In genomic region chr2:175181877-175182308, GRCh38 we compare ENCODE assay signal across 9 cellular contexts. TPM values are rescaled to one million over a fixed set of nuclear protein-coding genes. Genes with fewer than 3 reads are reported as not detected.
DNase-seq lines count a peak whose midpoint lies in the region; ATAC-seq, FAIRE-seq and TF ChIP-seq lines count a peak whose summit lies in the region.
"Had no signal": no experiment of that assay in that cellular context is flagged by ENCODE, and none has a peak within 500 bp of the region (broad histone marks: within the 10 kb centered on the region; RNA-seq: fewer than 3 reads in every experiment).

No MANE protein-coding gene starts in this region.

- no peak for TF ChIP-seq RAD21 in HCT116 (IDR thresholded peaks at IDR 0.05; ENCODE audit: low read depth)

- H3K27me3 ChIP-seq in HCT116 (ENCODE audit: insufficient read depth, low read length), result no peaks in the 10 kb centered on the region
- no peaks in the 10 kb centered on the region for H3K27me3 ChIP-seq in gastroesophageal sphincter
- H3K27me3 ChIP-seq in smooth muscle cell (ENCODE audit: low read depth), result no peaks in the 10 kb centered on the region
- H3K27me3 ChIP-seq: foreskin keratinocyte had no signal

- TF ChIP-seq POLR2A in HCT116 (IDR thresholded peaks at IDR 0.05; ENCODE audit: borderline replicate concordance, extremely low read depth, insufficient read depth, insufficient read length) (no peak), gastroesophageal sphincter (IDR thresholded peaks at IDR 0.05) (no peak)

- intact Hi-C loops in HCT116 (cut with micrococcal nuclease), result no loop called here

- BruUV-seq in HCT116 (replicated peaks; lab: Mats Ljungman, UMichigan), result TSS peak; percentile 87

- no peaks in the 10 kb centered on the region for H3K9me3 ChIP-seq in HCT116 (ENCODE audit: control insufficient read depth in 1 of 2, insufficient read depth in 1 of 2, low read depth in 1 of 2, low read length in 2 of 2)
- H3K9me3 ChIP-seq in T-helper 17 cell (ENCODE audit: control insufficient read depth, low read length, poor library complexity, severe bottlenecking), result no peaks in the 10 kb centered on the region
- H3K9me3 ChIP-seq in gastroesophageal sphincter, result no peaks in the 10 kb centered on the region
- no peaks in the 10 kb centered on the region for H3K9me3 ChIP-seq in smooth muscle cell (replicated peaks; ENCODE audit: low read depth)

- peaks cover 15% of the 10 kb centered on the region for H3K4me1 Mint-ChIP-seq in T-helper 17 cell

- RAD21 ChIA-PET in HCT116 (lab: Charles Lee; ENCODE audit: low non-redundant PET in 1 of 2, low total read pairs in 2 of 2, uncharacterized antibody in 2 of 2, unreplicated experiment in 2 of 2), result no interaction called here

- no peaks in the 10 kb centered on the region for H3K36me3 Mint-ChIP-seq in T-helper 17 cell (ENCODE audit: low read depth)

- peak overlapping the region; percentile 71 for H3K27ac ChIP-seq in HCT116 (ENCODE audit: low read depth, low read length)
- peak overlapping the region; percentile 48 to 91 (median 88) for H3K27ac ChIP-seq in gastroesophageal sphincter
- H3K27ac ChIP-seq in smooth muscle cell (ENCODE audit: low read depth), result peak overlapping the region; percentile 59

- FAIRE-seq in HTR-8/SVneo (lab: Jason Lieb, UNC), result no peak

- POLR2A ChIA-PET in HCT116 (lab: Charles Lee), result no interaction called here

- peak overlapping the region; percentile 93 for H3K9ac ChIP-seq in HCT116 (ENCODE audit: low read length)
- no peak overlapping the region for H3K9ac ChIP-seq in smooth muscle cell (ENCODE audit: low read depth)

- CTCF ChIA-PET in HCT116 (lab: Charles Lee), result no interaction called here

- no peak for DNase-seq in HCT116 (ENCODE audit: low read depth, low spot score)
- no peak for DNase-seq in T-helper 17 cell
- no peak for DNase-seq in smooth muscle cell (lab: John Stamatoyannopoulos, UW; ENCODE audit: unreplicated experiment)
- DNase-seq in HTR-8/SVneo (ENCODE audit: insufficient read length, low spot score), result no peak
- no peak for DNase-seq in SIG-M5 (lab: John Stamatoyannopoulos, UW)
- DNase-seq in HPDE6-E6E7 (ENCODE audit: extremely low spot score), result no peak
- no peak for DNase-seq in NCI-H1092 (lab: John Stamatoyannopoulos, UW)

- H3K27ac Mint-ChIP-seq in T-helper 17 cell, result peak overlapping the region; percentile 53

- 45 to 69% methylated on average over 3 to 4 of the region's 5 CpGs for WGBS in gastroesophageal sphincter (ENCODE audit: low coverage in 1 of 2), 2 donors
- 53% methylated on average over 5 of the region's 5 CpGs for WGBS in smooth muscle cell (ENCODE audit: low lambda C conversion rate)

- no peak for TF ChIP-seq EP300 in gastroesophageal sphincter (IDR thresholded peaks at IDR 0.05)

- ATAC-seq in HCT116 (peak; percentile 12; the same call in 1 of the 2 replicates), T-helper 17 cell (no peak), gastroesophageal sphincter (no peak)

- H3K79me2 ChIP-seq in HCT116 (ENCODE audit: insufficient read depth, low read length) (peaks cover 48% of the 10 kb centered on the region), smooth muscle cell (ENCODE audit: low read depth) (peaks cover 30% of the 10 kb centered on the region)

- no peaks in the 10 kb centered on the region for H3K9me2 ChIP-seq in HCT116 (ENCODE audit: insufficient read depth)

- no peak for TF ChIP-seq CTCF in HCT116 (IDR thresholded peaks at IDR 0.05 in 2 of 3, conservative IDR thresholded peaks at IDR 0.05 in 1 of 3; ENCODE audit: borderline replicate concordance in 1 of 3, insufficient read depth in 1 of 3, low read depth in 2 of 3, low read length in 2 of 3)
- TF ChIP-seq CTCF in gastroesophageal sphincter (IDR thresholded peaks at IDR 0.05), result no peak
- TF ChIP-seq CTCF in smooth muscle cell (IDR thresholded peaks at IDR 0.05; ENCODE audit: borderline replicate concordance, insufficient read depth, poor library complexity, severe bottlenecking), result no peak

- H3K4me1 ChIP-seq in HCT116 (ENCODE audit: control insufficient read depth in 1 of 2, insufficient read depth in 2 of 2, low read length in 2 of 2) (peaks cover 4 to 13% of the 10 kb centered on the region in 2 experiments; a peak in 3 of 4 replicates), gastroesophageal sphincter (peaks cover 0 to 42% (median 8%) of the 10 kb centered on the region in 3 donors), smooth muscle cell (ENCODE audit: low read depth) (peaks cover 11% of the 10 kb centered on the region)

- H3K4me3 Mint-ChIP-seq in T-helper 17 cell, result peak overlapping the region; percentile 96

- H4K20me1 ChIP-seq in HCT116 (ENCODE audit: insufficient read depth), result peaks cover 18% of the 10 kb centered on the region; the same call in 1 of the 2 replicates
- peaks cover 35% of the 10 kb centered on the region for H4K20me1 ChIP-seq in smooth muscle cell (ENCODE audit: low read depth)

- H3K4me2 ChIP-seq in HCT116 (ENCODE audit: low read length), result peak overlapping the region; percentile 83
- peak overlapping the region; percentile 98 for H3K4me2 ChIP-seq in smooth muscle cell

- H3K27me3 Mint-ChIP-seq in T-helper 17 cell, result no peaks in the 10 kb centered on the region

- H2AFZ ChIP-seq in HCT116 (ENCODE audit: low read depth, low read length, poor library complexity, severe bottlenecking), result peak overlapping the region; percentile 89
- H2AFZ ChIP-seq in smooth muscle cell (ENCODE audit: low read depth), result peak overlapping the region; percentile 99

- peaks cover 2% of the 10 kb centered on the region for H3F3A ChIP-seq in smooth muscle cell (ENCODE audit: low read depth)

- peaks cover 29 to 35% of the 10 kb centered on the region in 2 experiments for H3K36me3 ChIP-seq in HCT116 (ENCODE audit: control insufficient read depth in 1 of 2, insufficient read depth in 2 of 2, low read length in 2 of 2)
- H3K36me3 ChIP-seq in gastroesophageal sphincter, result peaks cover 12 to 30% of the 10 kb centered on the region in 2 donors
- peaks cover 19% of the 10 kb centered on the region for H3K36me3 ChIP-seq in smooth muscle cell (ENCODE audit: low read depth)

- H3K4me3 ChIP-seq in HCT116 (replicated peaks in 1 of 2; ENCODE audit: low read depth in 1 of 2, low read length in 2 of 2) (peak overlapping the region; percentile 81 to 95), gastroesophageal sphincter (peak overlapping the region; percentile 63 to 78), smooth muscle cell (peak overlapping the region; percentile 89)

TF ChIP-seq in HCT116, 20 proteins besides CTCF, POLR2A, EP300 and RAD21:
- TF ChIP-seq MAX (IDR thresholded peaks at IDR 0.05) (no peak), ZNF274 (IDR thresholded peaks at IDR 0.05; ENCODE audit: low read depth, low read length) (no peak), POLR2AphosphoS5 (IDR thresholded peaks at IDR 0.05; ENCODE audit: low read depth, low read length) (no peak)

RNA-seq across cellular contexts. Expression of gene ATP5MC3, which starts 0.4 kb away (rescaled TPM):
- total RNA-seq in HCT116 (2021; ENCODE audit: unreplicated experiment), result 361 TPM
- polyA plus RNA-seq in HCT116 (2012), result 276 and 324 TPM in 2 replicates
- total RNA-seq in T-helper 17 cell, result 10 to 100 TPM; 80.1 to 89.2 TPM
- total RNA-seq in gastroesophageal sphincter, result 100 to 1,000 TPM; 116 to 191 (median 146) TPM
- 204 and 251 TPM in 2 replicates for total RNA-seq in smooth muscle cell
- 452 and 519 TPM in 2 replicates for polyA plus RNA-seq in smooth muscle cell

RNA-seq across cellular contexts. Expression of gene ATF2, which starts 13.9 kb away (rescaled TPM):
- total RNA-seq in HCT116 (2021; ENCODE audit: unreplicated experiment) (29.6 TPM), T-helper 17 cell (10 to 100 TPM; 52.2 to 54.0 TPM), gastroesophageal sphincter (10 to 100 TPM; 37.1 to 64.4 (median 49.3) TPM), smooth muscle cell (59.6 and 72.5 TPM in 2 replicates)
- 13.7 and 16.2 TPM in 2 replicates for polyA plus RNA-seq in HCT116 (2012)
- polyA plus RNA-seq in smooth muscle cell, result 17.8 and 28.0 TPM in 2 replicates
